Comparison of ENCODE assay signal across 1 cellular context in genomic region chr5:74259572-74259971, GRCh38.
TF ChIP-seq lines count a peak whose summit lies in the region.

No MANE protein-coding gene starts in this region.

TF ChIP-seq in GM23338, 12 proteins besides CTCF, POLR2A, EP300 and RAD21:
- TF ChIP-seq EZH2phosphoT487 (IDR thresholded peaks at IDR 0.05; ENCODE audit: unreplicated experiment) (no peak), ZNF331 (CRISPR knock-in tag; IDR thresholded peaks at IDR 0.05; ENCODE audit: low read depth) (no peak), NANOG (IDR thresholded peaks at IDR 0.05; ENCODE audit: borderline replicate concordance) (no peak), ZNF114 (CRISPR knock-in tag; IDR thresholded peaks at IDR 0.05) (no peak), ETS1 (IDR thresholded peaks at IDR 0.05) (no peak), CREB1 (CRISPR knock-in tag; IDR thresholded peaks at IDR 0.05; ENCODE audit: low read depth) (no peak), POLR2AphosphoS5 (IDR thresholded peaks at IDR 0.05; ENCODE audit: low read depth) (no peak), ZNF462 (CRISPR knock-in tag; IDR thresholded peaks at IDR 0.05) (no peak), EZH2 (IDR thresholded peaks at IDR 0.05; ENCODE audit: low read depth, unreplicated experiment) (no peak), JUNB (IDR thresholded peaks at IDR 0.05; ENCODE audit: unreplicated experiment) (no peak), STAT1 (IDR thresholded peaks at IDR 0.05; ENCODE audit: unreplicated experiment) (no peak), REST (IDR thresholded peaks at IDR 0.05; ENCODE audit: unreplicated experiment) (no peak)
